ENCODE assay signal across 32 cellular contexts in the genomic region with DNA sequence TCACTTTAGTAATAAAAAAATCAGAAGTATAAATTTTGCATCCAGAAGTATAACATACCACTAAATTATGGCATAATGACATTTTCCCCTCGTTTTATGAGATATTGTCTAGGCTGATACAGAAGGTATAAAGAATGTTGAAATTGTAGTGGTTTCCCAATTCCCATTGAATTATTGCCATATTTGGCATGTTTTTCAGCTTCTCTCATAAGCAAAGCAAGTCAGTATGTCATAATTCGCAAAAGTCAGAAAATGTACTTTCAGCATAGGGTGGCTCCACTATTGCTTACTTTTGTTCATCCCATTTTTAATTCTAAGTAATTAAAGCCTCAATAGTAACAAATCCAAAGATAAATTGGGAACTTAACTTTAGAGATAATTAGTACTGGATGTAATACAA. TPM values are rescaled to one million over a fixed set of nuclear protein-coding genes. Genes with fewer than 3 reads are reported as not detected.
"Had no signal": no experiment of that assay in that cellular context is flagged by ENCODE, and none has a peak within 500 bp of the region (broad histone marks: within the 10 kb centered on the region; RNA-seq: fewer than 3 reads in every experiment).

No MANE protein-coding gene starts in this region.

- ATAC-seq: activated CD4-positive, CD25-positive, alpha-beta regulatory T cell treated with anti-CD3 and anti-CD28 coated beads, Interleukin-2, amount 50 U/mL, for 24 hours; activated CD8-positive, alpha-beta T cell treated with anti-CD3 and anti-CD28 coated beads for 36 hours; activated naive CD8-positive, alpha-beta T cell treated with anti-CD3 and anti-CD28 coated beads, Interleukin-2, amount 50 U/mL, for 24 hours; activated T-cell treated with anti-CD3 and anti-CD28 coated beads, Interleukin-2, amount 50 U/mL, for 4 hours; activated T-helper 17 cell treated with anti-CD3 and anti-CD28 coated beads, Interleukin-2, amount 50 U/mL, for 72 hours; gastroesophageal sphincter; T-cell had no signal

- H3K4me1 ChIP-seq: colonic mucosa, esophagus squamous epithelium, gastroesophageal sphincter had no signal

- H3K36me3 ChIP-seq: brain microvascular endothelial cell, colonic mucosa, esophagus squamous epithelium, gastroesophageal sphincter, WERI-Rb-1 had no signal

- H3K27me3 ChIP-seq: brain microvascular endothelial cell, colonic mucosa, esophagus squamous epithelium, gastroesophageal sphincter had no signal

- H3K27ac ChIP-seq: brain microvascular endothelial cell, colonic mucosa, epithelial cell of prostate, esophagus squamous epithelium, gastroesophageal sphincter, WERI-Rb-1 had no signal

- H3K4me3 ChIP-seq: colonic mucosa, esophagus squamous epithelium, gastroesophageal sphincter had no signal

- DNase-seq: activated B cell treated with CpG ODN at 0.5 μM for 24 hours; activated CD4-positive, alpha-beta T cell treated with anti-CD3 and anti-CD28 coated beads for 48 hours; activated CD4-positive, alpha-beta T cell treated with anti-CD3 and anti-CD28 coated beads, Interleukin-2, amount 50 U/mL, for 1 hour; activated CD4-positive, alpha-beta T cell treated with anti-CD3 and anti-CD28 coated beads, Interleukin-2, amount 50 U/mL, for 48 hours; activated CD8-positive, alpha-beta memory T cell treated with anti-CD3 and anti-CD28 coated beads for 24 hours; activated CD8-positive, alpha-beta T cell treated with anti-CD3 and anti-CD28 coated beads for 36 hours; activated effector memory CD4-positive, alpha-beta T cell treated with Interleukin-2 at 50 U/mL for 16 hours; activated gamma-delta T cell treated with Interleukin-2 at 50 U/mL for 16 hours; activated naive CD4-positive, alpha-beta T cell treated with Interleukin-2 at 50 U/mL for 16 hours; activated naive CD8-positive, alpha-beta T cell treated with anti-CD3 and anti-CD28 coated beads for 36 hours; activated naive CD8-positive, alpha-beta T cell treated with anti-CD3 and anti-CD28 coated beads, Interleukin-2, amount 50 U/mL, for 24 hours; activated T-cell treated with anti-CD3 and anti-CD28 coated beads, Interleukin-2, amount 50 U/mL, for 4 hours; amniotic stem cell; anterior cingulate cortex; brain microvascular endothelial cell; caudate nucleus; colonic mucosa; effector CD8-positive, alpha-beta T cell; esophagus squamous epithelium; foreskin melanocyte; SW 1271; T-cell; T1000; WERI-Rb-1 had no signal

- H3K9me3 ChIP-seq: colonic mucosa, esophagus squamous epithelium had no signal

RNA-seq across cellular contexts. Expression of a gene that starts 19.7 kb away (rescaled TPM):
- total RNA-seq: activated B cell treated with CpG ODN at 0.5 μM for 24 hours; activated CD8-positive, alpha-beta T cell treated with anti-CD3 and anti-CD28 coated beads for 36 hours; activated naive CD8-positive, alpha-beta T cell treated with anti-CD3 and anti-CD28 coated beads for 36 hours; activated T-helper 17 cell treated with anti-CD3 and anti-CD28 coated beads, Interleukin-2, amount 50 U/mL, for 72 hours; dermis microvascular lymphatic vessel endothelial cell; endothelial cell of umbilical vein; glomerular endothelial cell; T-helper 2 cell treated with Interferon-gamma antibody and Interleukin-4, amounts not matched to agents 100 ng/mL and 5 ng/mL, for 36 hours had no signal
